17 cellular contexts compared by ENCODE assay signal in the genomic region with DNA sequence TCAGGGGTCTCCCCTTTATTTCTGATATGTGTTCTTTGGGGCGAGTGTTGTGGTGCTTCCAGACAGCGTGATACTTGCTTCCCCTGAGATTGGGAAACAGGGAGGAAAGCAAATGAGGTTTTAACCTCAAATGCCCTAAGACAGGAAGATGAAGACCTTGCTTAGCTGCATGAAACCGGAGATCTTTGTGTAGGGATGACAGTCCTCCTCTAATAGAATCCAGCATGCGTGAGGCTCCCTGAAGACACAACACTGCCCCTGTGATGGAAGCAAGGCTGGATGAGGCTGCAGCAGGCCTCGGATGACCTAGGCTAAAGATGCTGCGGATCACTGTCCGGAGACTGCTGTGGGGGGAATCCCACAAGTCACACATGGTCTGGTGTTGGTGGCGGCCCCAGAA.
"Had no signal": no experiment of that assay in that cellular context is flagged by ENCODE, and none has a peak within 500 bp of the region (broad histone marks: within the 10 kb centered on the region; RNA-seq: fewer than 3 reads in every experiment).

No MANE protein-coding gene starts in this region.

- H3K36me3 ChIP-seq: colonic mucosa, esophagus squamous epithelium, gastrocnemius medialis, left lung, lower lobe of right lung, pancreas, suprapubic skin, thyroid gland had no signal

- ATAC-seq: gastrocnemius medialis; left lung; lower lobe of right lung; natural killer cell; pancreas; right cardiac atrium; stimulated activated naive CD8-positive, alpha-beta T cell treated with anti-CD3 and anti-CD28 coated beads, Interleukin-15, Interleukin-2, amounts not matched to agents 100 U/mL and 50 U/mL, for 24 hours had no signal

- H3K9me3 ChIP-seq: colonic mucosa, esophagus squamous epithelium, gastrocnemius medialis, left lung, lower lobe of right lung, pancreas, suprapubic skin, thyroid gland had no signal

- H3K4me3 ChIP-seq: colonic mucosa, esophagus squamous epithelium, gastrocnemius medialis, left lung, lower lobe of right lung, pancreas, suprapubic skin, thyroid gland had no signal

- H3K4me1 ChIP-seq: colonic mucosa, esophagus squamous epithelium, left lung, lower lobe of right lung, pancreas, thyroid gland had no signal

- DNase-seq: colonic mucosa; dermis blood vessel endothelial cell; esophagus squamous epithelium; gastrocnemius medialis; glutamatergic neuron; islet precursor cell; left lung; lower lobe of right lung; natural killer cell; nucleus accumbens; pancreas; right cardiac atrium; small intestine; stimulated activated CD4-positive, alpha-beta T cell treated with anti-CD3 and anti-CD28 coated beads, Interleukin-2, amount 100 ng/mL, for 48 hours; stimulated activated naive CD8-positive, alpha-beta T cell treated with anti-CD3 and anti-CD28 coated beads, Interleukin-15, Interleukin-2, amounts not matched to agents 100 U/mL and 50 U/mL, for 24 hours; thyroid gland had no signal

- H3K27ac ChIP-seq: colonic mucosa, esophagus squamous epithelium, gastrocnemius medialis, left lung, lower lobe of right lung, pancreas, suprapubic skin, thyroid gland had no signal

- H3K27me3 ChIP-seq: colonic mucosa, esophagus squamous epithelium, gastrocnemius medialis, thyroid gland had no signal
